ENCODE assay signal across 26 cellular contexts in genomic region chr14:32898876-32899275, GRCh38. TPM values are rescaled to one million over a fixed set of nuclear protein-coding genes. Genes with fewer than 3 reads are reported as not detected.
"Had no signal": no experiment of that assay in that cellular context is flagged by ENCODE, and none has a peak within 500 bp of the region (broad histone marks: within the 10 kb centered on the region; RNA-seq: fewer than 3 reads in every experiment).

No MANE protein-coding gene starts in this region.

- H3K36me3 ChIP-seq: left lung, lower lobe of right lung, ovary, prostate gland, stomach, thyroid gland, transverse colon, upper lobe of left lung, vagina had no signal

- DNase-seq: immature natural killer cell; kidney; left colon; left lung; lower lobe of right lung; mammary epithelial cell; mesenchymal stem cell; naive thymus-derived CD8-positive, alpha-beta T cell; occipital lobe; ovary; retina; right cardiac atrium; stimulated activated CD4-positive, alpha-beta T cell treated with anti-CD3 and anti-CD28 coated beads, Interleukin-12 subunit alpha, Interleukin-12 subunit beta, amount 100 ng/mL, for 4 hours; stimulated activated CD4-positive, alpha-beta T cell treated with anti-CD3 and anti-CD28 coated beads, Interleukin-15, amount 100 ng/mL, for 24 hours; stimulated activated CD4-positive, alpha-beta T cell treated with anti-CD3 and anti-CD28 coated beads, Interleukin-2, amount 100 ng/mL, for 24 hours; stimulated activated CD4-positive, alpha-beta T cell treated with anti-CD3 and anti-CD28 coated beads, Interleukin-4, amount 100 ng/mL, for 1 hour; stimulated activated naive B cell treated with anti-CD40 and anti-IgM and Interleukin-4, amounts not matched to agents 10 μg/mL and 1 μg/mL and 100 μg/mL, for 72 hours; stimulated activated naive CD8-positive, alpha-beta T cell treated with anti-CD3 and anti-CD28 coated beads, Interleukin-15, Interleukin-2, amounts not matched to agents 100 U/mL and 50 U/mL, for 24 hours; stomach; testis; thyroid gland; transverse colon; upper lobe of left lung had no signal

- H3K9me3 ChIP-seq: left lung, lower lobe of right lung, ovary, prostate gland, stomach, testis, thyroid gland, transverse colon, upper lobe of left lung, vagina had no signal

- H3K27me3 ChIP-seq: left lung, ovary, stomach, testis, thyroid gland, transverse colon, upper lobe of left lung, vagina had no signal

- H3K4me1 ChIP-seq: left lung, lower lobe of right lung, prostate gland, testis, upper lobe of left lung had no signal

- H3K27ac ChIP-seq: left lung, lower lobe of right lung, ovary, prostate gland, skin epidermis, stomach, testis, thyroid gland, transverse colon, upper lobe of left lung, vagina had no signal

- H3K4me3 ChIP-seq: left lung, lower lobe of right lung, ovary, prostate gland, skin epidermis, stomach, testis, thyroid gland, transverse colon, upper lobe of left lung, vagina had no signal

RNA-seq across cellular contexts. Expression of gene NPAS3, which starts 39.8 kb away (rescaled TPM):
- total RNA-seq: naive thymus-derived CD8-positive, alpha-beta T cell had no signal
- polyA plus RNA-seq: immature natural killer cell; naive thymus-derived CD8-positive, alpha-beta T cell had no signal
